ENCODE assay signal across 8 cellular contexts in the genomic region with DNA sequence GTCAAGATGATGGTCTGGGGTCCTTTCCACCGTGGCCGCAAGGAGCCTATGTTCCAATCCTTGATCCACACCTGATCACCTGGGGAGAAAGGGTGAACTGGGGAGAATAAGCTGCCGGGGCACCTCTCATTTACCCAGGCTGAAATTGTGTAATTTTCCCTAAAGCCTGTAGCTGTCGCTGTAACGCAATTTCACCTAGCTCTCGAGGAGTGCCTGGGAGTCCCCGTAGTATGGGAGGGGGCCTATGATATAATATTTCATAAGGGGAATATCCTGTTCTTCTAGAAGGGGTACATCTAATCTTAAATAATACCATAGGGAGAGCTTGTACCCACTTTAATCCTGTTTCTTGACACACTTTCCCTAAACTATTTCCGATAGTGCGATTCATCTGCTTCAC. TPM values are rescaled to one million over a fixed set of nuclear protein-coding genes. Genes with fewer than 3 reads are reported as not detected.
DNase-seq lines count a peak whose midpoint lies in the region; FAIRE-seq and TF ChIP-seq lines count a peak whose summit lies in the region.
"Not testable (repeated sequence)": the region's sequence is repeated elsewhere in the genome, so short reads cannot be mapped to it uniquely, and the experiment has no call there.

No MANE protein-coding gene starts in this region.

- not testable (repeated sequence) for H3K27ac ChIP-seq in A673 (ENCODE audit: low read depth, low read length, poor library complexity, severe bottlenecking); OCI-LY3 (ENCODE audit: low read length); esophagus muscularis mucosa (replicated peaks in 1 of 4); keratinocyte (ENCODE audit: control insufficient read depth, insufficient read depth, low read length); parathyroid adenoma

- CTCF ChIA-PET in A673 (lab: Charles Lee) = not testable (repeated sequence)

- not testable (repeated sequence) for H3K4me2 ChIP-seq in OCI-LY3 (ENCODE audit: low read length); keratinocyte (ENCODE audit: control insufficient read depth, extremely low read depth, insufficient read depth, low read depth, low read length); parathyroid adenoma (ENCODE audit: low read length)

- not testable (repeated sequence) for H3K36me3 ChIP-seq in A673 (ENCODE audit: insufficient read depth, low read length, poor library complexity, severe bottlenecking); OCI-LY3 (replicated peaks; ENCODE audit: low read depth, low read length); esophagus muscularis mucosa; keratinocyte (ENCODE audit: control insufficient read depth in 2 of 2, extremely low read depth in 1 of 2, insufficient read depth in 2 of 2, low read length in 2 of 2); parathyroid adenoma (ENCODE audit: control insufficient read depth, insufficient read depth, low read length)

- dilution Hi-C loops in keratinocyte (cut with MboI; ENCODE audit: extremely low pct_ligation_motif_present, low sequenced_read_pairs) = not testable (repeated sequence)

- not testable (repeated sequence) for H3K27me3 ChIP-seq in A673 (replicated peaks; ENCODE audit: insufficient read depth, low read depth, low read length, poor library complexity); OCI-LY3 (ENCODE audit: low read depth, low read length); esophagus muscularis mucosa; keratinocyte (ENCODE audit: control insufficient read depth, extremely low read depth, insufficient read depth, low read length); parathyroid adenoma (ENCODE audit: control insufficient read depth, insufficient read depth, low read length)

- not testable (repeated sequence) for DNase-seq in A673 (ENCODE audit: low spot score); HFFc6; astrocyte of the cerebellum (ENCODE audit: low read depth); esophagus muscularis mucosa (ENCODE audit: extremely low spot score); keratinocyte (ENCODE audit: low read depth, low spot score)
- DNase-seq in EH (ENCODE audit: low read depth) = peak; percentile 8

- not testable (repeated sequence) for H3K9me1 ChIP-seq in keratinocyte (ENCODE audit: control insufficient read depth, extremely low read depth, insufficient read depth, low read length)

- H3K4me3 Mint-ChIP-seq in HFFc6 = not testable (repeated sequence)

- not testable (repeated sequence) for H3K27me3 Mint-ChIP-seq in HFFc6 (ENCODE audit: insufficient read depth)

- not testable (repeated sequence) for H3K4me3 ChIP-seq in A673 (ENCODE audit: low read depth, low read length, poor library complexity, severe bottlenecking); OCI-LY3 (ENCODE audit: low read length); astrocyte of the cerebellum (ENCODE audit: low read depth, low read length); esophagus muscularis mucosa; keratinocyte (ENCODE audit: control insufficient read depth in 2 of 3, extremely low read depth in 1 of 3, insufficient read depth in 2 of 3, low read depth in 1 of 3, low read length in 3 of 3); parathyroid adenoma (ENCODE audit: low read depth, low read length)

- H3K27ac Mint-ChIP-seq in HFFc6 = not testable (repeated sequence)

- H3K9me3 Mint-ChIP-seq in HFFc6 = peaks cover 15% of the 10 kb centered on the region

- not testable (repeated sequence) for H3K4me1 ChIP-seq in A673 (ENCODE audit: insufficient read depth, low read length, poor library complexity, severe bottlenecking); OCI-LY3 (ENCODE audit: low read length); esophagus muscularis mucosa; keratinocyte (ENCODE audit: control insufficient read depth, extremely low read depth, insufficient read depth, low read length); parathyroid adenoma

- BruUV-seq in A673 (replicated peaks; lab: Mats Ljungman, UMichigan) = not testable (repeated sequence)

- not testable (repeated sequence) for TF ChIP-seq EP300 in esophagus muscularis mucosa (IDR thresholded peaks at IDR 0.05)

- not testable (repeated sequence) for H3K36me3 Mint-ChIP-seq in HFFc6 (ENCODE audit: low read depth)

- not testable (repeated sequence) for TF ChIP-seq POLR2A in esophagus muscularis mucosa (IDR thresholded peaks at IDR 0.05; ENCODE audit: low read depth)

- H2AFZ ChIP-seq in OCI-LY3 (ENCODE audit: low read depth, low read length); keratinocyte (ENCODE audit: control insufficient read depth, low read length); parathyroid adenoma: not testable (repeated sequence)

- POLR2A ChIA-PET in A673 (lab: Charles Lee; ENCODE audit: low non-redundant PET) = not testable (repeated sequence)

- intact Hi-C loops in A673 (cut with micrococcal nuclease; ENCODE audit: unreplicated experiment); esophagus muscularis mucosa (cut with DNase I): not testable (repeated sequence)

- TF ChIP-seq CTCF in A673 (conservative IDR thresholded peaks at IDR 0.05; ENCODE audit: low read depth, low read length) (peak; percentile 24; the same call in 1 of the 2 replicates), HFFc6 (IDR thresholded peaks at IDR 0.05) (peak; percentile 68), OCI-LY3 (IDR thresholded peaks at IDR 0.05; ENCODE audit: low read depth, low read length) (peak; percentile 15), astrocyte of the cerebellum (IDR thresholded peaks at IDR 0.05; ENCODE audit: low read depth, low read length, missing control alignments) (peak; percentile 38), esophagus muscularis mucosa (IDR thresholded peaks at IDR 0.05) (peak; percentile 36 to 59 (median 39)), keratinocyte (optimal IDR thresholded peaks at IDR 0.05 in 1 of 3, IDR thresholded peaks at IDR 0.05 in 1 of 3, conservative IDR thresholded peaks at IDR 0.05 in 1 of 3; ENCODE audit: extremely low read depth in 1 of 3, insufficient read depth in 2 of 3, low read length in 3 of 3) (peak; percentile 15 to 22 (median 19)), parathyroid adenoma (IDR thresholded peaks at IDR 0.05) (peak; percentile 44)

- H4K20me1 ChIP-seq in OCI-LY3 (ENCODE audit: insufficient read depth, low read length); keratinocyte (ENCODE audit: control insufficient read depth, extremely low read depth, insufficient read depth, low read length): not testable (repeated sequence)

- in situ Hi-C loops in astrocyte of the cerebellum (cut with HindIII; ENCODE audit: low sequenced_read_pairs) = not testable (repeated sequence)

- H3K9ac ChIP-seq in OCI-LY3 (ENCODE audit: low read length); keratinocyte (ENCODE audit: control insufficient read depth, extremely low read depth, insufficient read depth, low read length); parathyroid adenoma: not testable (repeated sequence)

- 57% methylated on average over 9 of the region's 9 CpGs for WGBS in esophagus muscularis mucosa

- H3K4me1 Mint-ChIP-seq in HFFc6 (ENCODE audit: low read depth) = not testable (repeated sequence)

- H3K9me3 ChIP-seq in A673 (ENCODE audit: low read depth, low read length, poor library complexity, severe bottlenecking) (peaks cover 17% of the 10 kb centered on the region), OCI-LY3 (ENCODE audit: insufficient read depth, low read length) (peaks cover 18% of the 10 kb centered on the region; the same call in 1 of the 2 replicates), esophagus muscularis mucosa (peaks cover 0 to 19% (median 0%) of the 10 kb centered on the region in 4 donors)
- H3K9me3 ChIP-seq in keratinocyte (ENCODE audit: control insufficient read depth, low read depth, low read length); parathyroid adenoma (ENCODE audit: control insufficient read depth, low read length): not testable (repeated sequence)

- not testable (repeated sequence) for FAIRE-seq in keratinocyte (lab: Jason Lieb, UNC)

- H3K79me2 ChIP-seq in OCI-LY3 (ENCODE audit: low read length); keratinocyte (ENCODE audit: control insufficient read depth, insufficient read depth, low read length); parathyroid adenoma: not testable (repeated sequence)

RNA-seq across cellular contexts. Expression of a gene that starts 18.7 kb away (rescaled TPM):
- total RNA-seq in A673 (2021) (24.9 and 29.1 TPM in 2 replicates), esophagus muscularis mucosa (10 to 100 TPM; 27.8 to 43.8 (median 32.4) TPM)
- 10 to 100 TPM; 20.6 to 27.0 (median 23.7) TPM for total RNA-seq in HFFc6 (2021; fragmentation: NEBNext Ultra II Directional; extraction: Animal tissue kit (Norgen Biotek cat#: 25700))
- polyA plus RNA-seq in keratinocyte = 17.8 to 18.4 TPM (median 17.9 TPM) in 3 replicates
- polyA plus RNA-seq in keratinocyte (2011; ENCODE audit: low read depth) = 17.7 TPM
- 12.7 and 16.9 TPM in 2 replicates for polyA plus RNA-seq in keratinocyte (2011; cell fraction: cytosol; rRNA removed)
- polyA plus RNA-seq in keratinocyte (2011; cell fraction: nucleus; rRNA removed) = 19.0 and 21.3 TPM in 2 replicates
- polyA plus RNA-seq in keratinocyte (2012; ENCODE audit: low replicate concordance) = 14.6 and 17.7 TPM in 2 replicates
- 8.8 to 9.6 TPM (median 9.0 TPM) in 3 replicates for polyA minus RNA-seq in keratinocyte
- polyA minus RNA-seq in keratinocyte (2011; cell fraction: cytosol; rRNA and poly(A)+ RNA removed) = 14.2 TPM
- polyA minus RNA-seq in keratinocyte (2011; cell fraction: nucleus; rRNA and poly(A)+ RNA removed) = 6.5 and 7.5 TPM in 2 replicates

RNA-seq across cellular contexts. Expression of a gene that starts 20.3 kb away (rescaled TPM):
- total RNA-seq in A673 (2021) (1.1 and 1.5 TPM in 2 replicates), esophagus muscularis mucosa (1 to 10 TPM; 1.5 to 4.2 (median 3.6) TPM)
- total RNA-seq in HFFc6 (2021; fragmentation: NEBNext Ultra II Directional; extraction: Animal tissue kit (Norgen Biotek cat#: 25700)) = 1 to 10 TPM in 5 of 6 experiments, under 1 TPM in 1; 0.94 to 1.9 (median 1.1) TPM
- 0.51 to 0.62 TPM (median 0.59 TPM) in 3 replicates for polyA plus RNA-seq in keratinocyte
- 0.46 TPM for polyA plus RNA-seq in keratinocyte (2011; ENCODE audit: low read depth)
- 0.29 and 0.77 TPM in 2 replicates for polyA plus RNA-seq in keratinocyte (2011; cell fraction: cytosol; rRNA removed)
- 0.53 and 0.69 TPM in 2 replicates for polyA plus RNA-seq in keratinocyte (2011; cell fraction: nucleus; rRNA removed)
- 0.47 and 0.83 TPM in 2 replicates for polyA plus RNA-seq in keratinocyte (2012; ENCODE audit: low replicate concordance)
- 0.20 to 0.40 TPM (median 0.22 TPM) in 3 replicates for polyA minus RNA-seq in keratinocyte
- not detected for polyA minus RNA-seq in keratinocyte (2011; cell fraction: cytosol; rRNA and poly(A)+ RNA removed)
- 0.21 and 0.70 TPM in 2 replicates for polyA minus RNA-seq in keratinocyte (2011; cell fraction: nucleus; rRNA and poly(A)+ RNA removed)

RNA-seq across cellular contexts. Expression of a gene that starts 29.4 kb away (rescaled TPM):
- total RNA-seq in A673 (2021) = 70.0 and 87.5 TPM in 2 replicates
- 100 to 1,000 TPM; 163 to 214 (median 178) TPM for total RNA-seq in HFFc6 (2021; fragmentation: NEBNext Ultra II Directional; extraction: Animal tissue kit (Norgen Biotek cat#: 25700))
- total RNA-seq in esophagus muscularis mucosa = 100 to 1,000 TPM in 1 of 4 donors, 10 to 100 TPM in 3; 55.3 to 101 (median 76.3) TPM
- polyA plus RNA-seq in keratinocyte = 284 to 488 TPM (median 358 TPM) in 3 replicates
- polyA plus RNA-seq in keratinocyte (2011; ENCODE audit: low read depth) = 19.3 TPM
- polyA plus RNA-seq in keratinocyte (2011; cell fraction: cytosol; rRNA removed) = 435 and 483 TPM in 2 replicates
- polyA plus RNA-seq in keratinocyte (2011; cell fraction: nucleus; rRNA removed) = 270 and 305 TPM in 2 replicates
- polyA plus RNA-seq in keratinocyte (2012; ENCODE audit: low replicate concordance) = 215 and 344 TPM in 2 replicates
- 359 to 538 TPM (median 417 TPM) in 3 replicates for polyA minus RNA-seq in keratinocyte
- 192 TPM for polyA minus RNA-seq in keratinocyte (2011; cell fraction: cytosol; rRNA and poly(A)+ RNA removed)
- 54.7 and 87.5 TPM in 2 replicates for polyA minus RNA-seq in keratinocyte (2011; cell fraction: nucleus; rRNA and poly(A)+ RNA removed)

RNA-seq across cellular contexts. Expression of a gene that starts 43.9 kb away (rescaled TPM):
- 4.8 and 6.7 TPM in 2 replicates for total RNA-seq in A673 (2021)
- total RNA-seq in HFFc6 (2021; fragmentation: NEBNext Ultra II Directional; extraction: Animal tissue kit (Norgen Biotek cat#: 25700)) = 10 to 100 TPM in 3 of 6 experiments, 1 to 10 TPM in 3; 8.0 to 10.7 (median 9.7) TPM
- 10 to 100 TPM in 3 of 4 donors, 1 to 10 TPM in 1; 7.6 to 16.2 (median 12.3) TPM for total RNA-seq in esophagus muscularis mucosa
- 8.6 to 13.7 TPM (median 8.7 TPM) in 3 replicates for polyA plus RNA-seq in keratinocyte
- 6.1 TPM for polyA plus RNA-seq in keratinocyte (2011; ENCODE audit: low read depth)
- polyA plus RNA-seq in keratinocyte (2011; cell fraction: cytosol; rRNA removed) = 7.6 and 13.4 TPM in 2 replicates
- polyA plus RNA-seq in keratinocyte (2011; cell fraction: nucleus; rRNA removed) = 21.8 and 27.4 TPM in 2 replicates
- 18.0 and 18.8 TPM in 2 replicates for polyA plus RNA-seq in keratinocyte (2012; ENCODE audit: low replicate concordance)
- 8.8 to 43.9 TPM (median 9.4 TPM) in 3 replicates for polyA minus RNA-seq in keratinocyte
- 23.8 TPM for polyA minus RNA-seq in keratinocyte (2011; cell fraction: cytosol; rRNA and poly(A)+ RNA removed)
- polyA minus RNA-seq in keratinocyte (2011; cell fraction: nucleus; rRNA and poly(A)+ RNA removed) = 10.5 and 15.2 TPM in 2 replicates

RNA-seq across cellular contexts. Expression of a gene that starts 57.7 kb away (rescaled TPM):
- total RNA-seq in A673 (2021) (14.6 and 16.3 TPM in 2 replicates), esophagus muscularis mucosa (10 to 100 TPM in 1 of 4 donors, 1 to 10 TPM in 3; 4.5 to 12.0 (median 6.1) TPM)
- total RNA-seq in HFFc6 (2021; fragmentation: NEBNext Ultra II Directional; extraction: Animal tissue kit (Norgen Biotek cat#: 25700)) = under 1 TPM; 0.11 to 0.34 (median 0.24) TPM
- 0.07 to 0.23 TPM (median 0.13 TPM) in 3 replicates for polyA plus RNA-seq in keratinocyte
- not detected for polyA plus RNA-seq in keratinocyte (2011; ENCODE audit: low read depth)
- polyA plus RNA-seq in keratinocyte (2011; cell fraction: cytosol; rRNA removed) = 0.03 TPM in 1 of 2 replicates, not detected in the other
- 0.09 and 0.19 TPM in 2 replicates for polyA plus RNA-seq in keratinocyte (2011; cell fraction: nucleus; rRNA removed)
- polyA plus RNA-seq in keratinocyte (2012; ENCODE audit: low replicate concordance) = 0.21 and 0.22 TPM in 2 replicates
- 0.10 TPM in 2 of 3 replicates, not detected in the other for polyA minus RNA-seq in keratinocyte
- polyA minus RNA-seq in keratinocyte (2011; cell fraction: cytosol; rRNA and poly(A)+ RNA removed) = not detected
- polyA minus RNA-seq in keratinocyte (2011; cell fraction: nucleus; rRNA and poly(A)+ RNA removed) = not detected in 2 replicates

Comparison
In these comparisons a context has a peak if more than half of its experiments do, and no peak if none do; other contexts are left out.
1. CTCF ChIP-seq: peak in every context shown above with its lines; median percentile 68 in HFFc6; 44 in parathyroid adenoma; 39 in esophagus muscularis mucosa; 38 in astrocyte of the cerebellum; 24 in A673; 19 in keratinocyte; 15 in OCI-LY3.